ENCODE assay signal across 1 cellular context in the genomic region with DNA sequence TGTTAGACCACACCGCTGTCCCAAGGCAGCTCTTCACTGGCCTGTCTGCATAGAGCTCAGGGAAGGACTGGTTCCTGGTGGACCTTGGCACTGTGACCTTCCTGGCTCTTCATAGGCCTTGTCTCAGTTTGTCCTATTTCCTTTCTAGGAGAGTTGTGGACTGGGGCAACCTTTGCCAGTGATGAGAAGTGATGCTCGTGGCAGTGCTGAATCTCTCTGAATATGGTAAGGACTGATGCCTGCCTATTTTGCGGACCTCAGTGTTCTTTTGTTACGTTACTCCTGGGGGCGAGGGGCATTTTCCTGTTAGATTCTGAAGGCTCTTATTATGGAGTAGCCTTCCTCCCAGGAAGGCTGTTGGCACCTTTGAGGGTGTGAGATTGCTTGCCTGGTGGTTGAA.
TF ChIP-seq lines count a peak whose summit lies in the region.

No MANE protein-coding gene starts in this region.

TF ChIP-seq in GM23338, 12 proteins besides CTCF, POLR2A, EP300 and RAD21:
- TF ChIP-seq CREB1 (CRISPR knock-in tag; IDR thresholded peaks at IDR 0.05; ENCODE audit: low read depth) (no peak), NANOG (IDR thresholded peaks at IDR 0.05; ENCODE audit: borderline replicate concordance) (no peak), ETS1 (IDR thresholded peaks at IDR 0.05) (no peak), EZH2 (IDR thresholded peaks at IDR 0.05; ENCODE audit: low read depth, unreplicated experiment) (no peak), JUNB (IDR thresholded peaks at IDR 0.05; ENCODE audit: unreplicated experiment) (no peak), STAT1 (IDR thresholded peaks at IDR 0.05; ENCODE audit: unreplicated experiment) (no peak), EZH2phosphoT487 (IDR thresholded peaks at IDR 0.05; ENCODE audit: unreplicated experiment) (no peak), ZNF114 (CRISPR knock-in tag; IDR thresholded peaks at IDR 0.05) (no peak), ZNF331 (CRISPR knock-in tag; IDR thresholded peaks at IDR 0.05; ENCODE audit: low read depth) (no peak), POLR2AphosphoS5 (IDR thresholded peaks at IDR 0.05; ENCODE audit: low read depth) (no peak)
- TF ChIP-seq, protein P1, sequence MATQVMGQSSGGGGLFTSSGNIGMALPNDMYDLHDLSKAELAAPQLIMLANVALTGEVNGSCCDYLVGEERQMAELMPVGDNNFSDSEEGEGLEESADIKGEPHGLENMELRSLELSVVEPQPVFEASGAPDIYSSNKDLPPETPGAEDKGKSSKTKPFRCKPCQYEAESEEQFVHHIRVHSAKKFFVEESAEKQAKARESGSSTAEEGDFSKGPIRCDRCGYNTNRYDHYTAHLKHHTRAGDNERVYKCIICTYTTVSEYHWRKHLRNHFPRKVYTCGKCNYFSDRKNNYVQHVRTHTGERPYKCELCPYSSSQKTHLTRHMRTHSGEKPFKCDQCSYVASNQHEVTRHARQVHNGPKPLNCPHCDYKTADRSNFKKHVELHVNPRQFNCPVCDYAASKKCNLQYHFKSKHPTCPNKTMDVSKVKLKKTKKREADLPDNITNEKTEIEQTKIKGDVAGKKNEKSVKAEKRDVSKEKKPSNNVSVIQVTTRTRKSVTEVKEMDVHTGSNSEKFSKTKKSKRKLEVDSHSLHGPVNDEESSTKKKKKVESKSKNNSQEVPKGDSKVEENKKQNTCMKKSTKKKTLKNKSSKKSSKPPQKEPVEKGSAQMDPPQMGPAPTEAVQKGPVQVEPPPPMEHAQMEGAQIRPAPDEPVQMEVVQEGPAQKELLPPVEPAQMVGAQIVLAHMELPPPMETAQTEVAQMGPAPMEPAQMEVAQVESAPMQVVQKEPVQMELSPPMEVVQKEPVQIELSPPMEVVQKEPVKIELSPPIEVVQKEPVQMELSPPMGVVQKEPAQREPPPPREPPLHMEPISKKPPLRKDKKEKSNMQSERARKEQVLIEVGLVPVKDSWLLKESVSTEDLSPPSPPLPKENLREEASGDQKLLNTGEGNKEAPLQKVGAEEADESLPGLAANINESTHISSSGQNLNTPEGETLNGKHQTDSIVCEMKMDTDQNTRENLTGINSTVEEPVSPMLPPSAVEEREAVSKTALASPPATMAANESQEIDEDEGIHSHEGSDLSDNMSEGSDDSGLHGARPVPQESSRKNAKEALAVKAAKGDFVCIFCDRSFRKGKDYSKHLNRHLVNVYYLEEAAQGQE (IDR thresholded peaks at IDR 0.05; ENCODE audit: unreplicated experiment): no peak
- TF ChIP-seq, protein P2, sequence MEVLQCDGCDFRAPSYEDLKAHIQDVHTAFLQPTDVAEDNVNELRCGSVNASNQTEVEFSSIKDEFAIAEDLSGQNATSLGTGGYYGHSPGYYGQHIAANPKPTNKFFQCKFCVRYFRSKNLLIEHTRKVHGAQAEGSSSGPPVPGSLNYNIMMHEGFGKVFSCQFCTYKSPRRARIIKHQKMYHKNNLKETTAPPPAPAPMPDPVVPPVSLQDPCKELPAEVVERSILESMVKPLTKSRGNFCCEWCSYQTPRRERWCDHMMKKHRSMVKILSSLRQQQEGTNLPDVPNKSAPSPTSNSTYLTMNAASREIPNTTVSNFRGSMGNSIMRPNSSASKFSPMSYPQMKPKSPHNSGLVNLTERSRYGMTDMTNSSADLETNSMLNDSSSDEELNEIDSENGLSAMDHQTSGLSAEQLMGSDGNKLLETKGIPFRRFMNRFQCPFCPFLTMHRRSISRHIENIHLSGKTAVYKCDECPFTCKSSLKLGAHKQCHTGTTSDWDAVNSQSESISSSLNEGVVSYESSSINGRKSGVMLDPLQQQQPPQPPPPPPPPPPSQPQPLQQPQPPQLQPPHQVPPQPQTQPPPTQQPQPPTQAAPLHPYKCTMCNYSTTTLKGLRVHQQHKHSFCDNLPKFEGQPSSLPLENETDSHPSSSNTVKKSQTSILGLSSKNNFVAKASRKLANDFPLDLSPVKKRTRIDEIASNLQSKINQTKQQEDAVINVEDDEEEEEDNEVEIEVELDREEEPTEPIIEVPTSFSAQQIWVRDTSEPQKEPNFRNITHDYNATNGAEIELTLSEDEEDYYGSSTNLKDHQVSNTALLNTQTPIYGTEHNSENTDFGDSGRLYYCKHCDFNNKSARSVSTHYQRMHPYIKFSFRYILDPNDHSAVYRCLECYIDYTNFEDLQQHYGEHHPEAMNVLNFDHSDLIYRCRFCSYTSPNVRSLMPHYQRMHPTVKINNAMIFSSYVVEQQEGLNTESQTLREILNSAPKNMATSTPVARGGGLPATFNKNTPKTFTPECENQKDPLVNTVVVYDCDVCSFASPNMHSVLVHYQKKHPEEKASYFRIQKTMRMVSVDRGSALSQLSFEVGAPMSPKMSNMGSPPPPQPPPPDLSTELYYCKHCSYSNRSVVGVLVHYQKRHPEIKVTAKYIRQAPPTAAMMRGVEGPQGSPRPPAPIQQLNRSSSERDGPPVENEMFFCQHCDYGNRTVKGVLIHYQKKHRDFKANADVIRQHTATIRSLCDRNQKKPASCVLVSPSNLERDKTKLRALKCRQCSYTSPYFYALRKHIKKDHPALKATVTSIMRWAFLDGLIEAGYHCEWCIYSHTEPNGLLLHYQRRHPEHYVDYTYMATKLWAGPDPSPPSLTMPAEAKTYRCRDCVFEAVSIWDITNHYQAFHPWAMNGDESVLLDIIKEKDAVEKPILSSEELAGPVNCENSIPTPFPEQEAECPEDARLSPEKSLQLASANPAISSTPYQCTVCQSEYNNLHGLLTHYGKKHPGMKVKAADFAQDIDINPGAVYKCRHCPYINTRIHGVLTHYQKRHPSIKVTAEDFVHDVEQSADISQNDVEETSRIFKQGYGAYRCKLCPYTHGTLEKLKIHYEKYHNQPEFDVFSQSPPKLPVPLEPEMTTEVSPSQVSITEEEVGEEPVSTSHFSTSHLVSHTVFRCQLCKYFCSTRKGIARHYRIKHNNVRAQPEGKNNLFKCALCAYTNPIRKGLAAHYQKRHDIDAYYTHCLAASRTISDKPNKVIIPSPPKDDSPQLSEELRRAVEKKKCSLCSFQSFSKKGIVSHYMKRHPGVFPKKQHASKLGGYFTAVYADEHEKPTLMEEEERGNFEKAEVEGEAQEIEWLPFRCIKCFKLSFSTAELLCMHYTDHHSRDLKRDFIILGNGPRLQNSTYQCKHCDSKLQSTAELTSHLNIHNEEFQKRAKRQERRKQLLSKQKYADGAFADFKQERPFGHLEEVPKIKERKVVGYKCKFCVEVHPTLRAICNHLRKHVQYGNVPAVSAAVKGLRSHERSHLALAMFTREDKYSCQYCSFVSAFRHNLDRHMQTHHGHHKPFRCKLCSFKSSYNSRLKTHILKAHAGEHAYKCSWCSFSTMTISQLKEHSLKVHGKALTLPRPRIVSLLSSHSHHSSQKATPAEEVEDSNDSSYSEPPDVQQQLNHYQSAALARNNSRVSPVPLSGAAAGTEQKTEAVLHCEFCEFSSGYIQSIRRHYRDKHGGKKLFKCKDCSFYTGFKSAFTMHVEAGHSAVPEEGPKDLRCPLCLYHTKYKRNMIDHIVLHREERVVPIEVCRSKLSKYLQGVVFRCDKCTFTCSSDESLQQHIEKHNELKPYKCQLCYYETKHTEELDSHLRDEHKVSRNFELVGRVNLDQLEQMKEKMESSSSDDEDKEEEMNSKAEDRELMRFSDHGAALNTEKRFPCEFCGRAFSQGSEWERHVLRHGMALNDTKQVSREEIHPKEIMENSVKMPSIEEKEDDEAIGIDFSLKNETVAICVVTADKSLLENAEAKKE (CRISPR knock-in tag; IDR thresholded peaks at IDR 0.05): no peak
